ENCODE assay signal across 10 cellular contexts in the genomic region with DNA sequence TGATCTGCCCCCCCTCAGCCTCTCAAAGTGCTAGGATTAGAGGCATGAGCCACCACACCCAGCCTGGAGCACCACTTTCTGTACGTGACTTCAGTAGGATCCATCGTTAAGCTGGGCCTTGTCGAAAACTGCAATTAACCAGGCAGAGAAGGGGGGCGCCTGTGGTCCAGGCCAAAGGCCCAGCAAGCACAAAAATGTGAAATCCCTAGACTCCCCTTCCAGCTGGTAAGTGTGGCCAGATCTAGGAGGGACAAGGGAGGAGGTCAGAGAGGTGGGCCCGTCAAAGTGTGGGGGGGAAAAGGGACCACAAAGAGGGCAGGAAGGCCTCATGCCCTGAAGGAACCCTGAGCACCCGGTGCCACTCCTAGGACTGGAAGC. TPM values are rescaled to one million over a fixed set of nuclear protein-coding genes. Genes with fewer than 3 reads are reported as not detected.
DNase-seq lines count a peak whose midpoint lies in the region; TF ChIP-seq lines count a peak whose summit lies in the region.
"Had no signal": no experiment of that assay in that cellular context is flagged by ENCODE, and none has a peak within 500 bp of the region (broad histone marks: within the 10 kb centered on the region; RNA-seq: fewer than 3 reads in every experiment).

No MANE protein-coding gene starts in this region.

- WGBS in tibial nerve, 2 donors, result 64 to 65% methylated on average over 6 of the region's 6 CpGs

- H3K27ac Mint-ChIP-seq in brain, result peak overlapping the region in 3 of 5 experiments; percentile 16 to 85 (median 28)
- H3K27ac Mint-ChIP-seq in mesothelial cell of epicardium, result no peak overlapping the region
- H3K27ac Mint-ChIP-seq in activated T-helper 1 cell treated with anti-CD3 and anti-CD28 coated beads, Interleukin-12 subunit alpha, Interleukin-12 subunit beta, Interleukin-2, Interleukin-4 antibody, amounts not matched to agents 30 ng/mL and 10 ng/mL and 1 ng/mL, durations not matched to agents 14 hours and 24 hours and 36 hours, result no peak overlapping the region
- H3K27ac Mint-ChIP-seq: activated B cell treated with CpG ODN at 0.5 μM for 24 hours had no signal

- TF ChIP-seq CTCF in brain (conservative IDR thresholded peaks at IDR 0.05) (no peak), mesothelial cell of epicardium (IDR thresholded peaks at IDR 0.05; ENCODE audit: unreplicated experiment) (no peak), tibial nerve (IDR thresholded peaks at IDR 0.05) (no peak)

- no peaks in the 10 kb centered on the region for H3K9me3 ChIP-seq in tibial nerve
- H3K9me3 ChIP-seq: thyroid gland had no signal

- peaks cover 28% of the 10 kb centered on the region for H3K36me3 Mint-ChIP-seq in brain
- H3K36me3 Mint-ChIP-seq in mesothelial cell of epicardium, result peaks cover 12% of the 10 kb centered on the region
- peaks cover 66% of the 10 kb centered on the region for H3K36me3 Mint-ChIP-seq in activated T-helper 1 cell treated with anti-CD3 and anti-CD28 coated beads, Interleukin-12 subunit alpha, Interleukin-12 subunit beta, Interleukin-2, Interleukin-4 antibody, amounts not matched to agents 30 ng/mL and 10 ng/mL and 1 ng/mL, durations not matched to agents 14 hours and 24 hours and 36 hours (ENCODE audit: low read depth)

- no peak for TF ChIP-seq POLR2A in tibial nerve (IDR thresholded peaks at IDR 0.05)

- peak overlapping the region; percentile 58 to 91 (median 85) for H3K27ac ChIP-seq in tibial nerve

- peaks cover 0 to 16% (median 6%) of the 10 kb centered on the region in 4 donors for H3K4me1 ChIP-seq in tibial nerve
- H3K4me1 ChIP-seq: thyroid gland had no signal

- H3K27me3 Mint-ChIP-seq in brain (peaks cover 3% of the 10 kb centered on the region), mesothelial cell of epicardium (ENCODE audit: low read depth) (no peaks in the 10 kb centered on the region)
- no peaks in the 10 kb centered on the region for H3K27me3 Mint-ChIP-seq in activated T-helper 1 cell treated with anti-CD3 and anti-CD28 coated beads, Interleukin-12 subunit alpha, Interleukin-12 subunit beta, Interleukin-2, Interleukin-4 antibody, amounts not matched to agents 30 ng/mL and 10 ng/mL and 1 ng/mL, durations not matched to agents 14 hours and 24 hours and 36 hours (ENCODE audit: insufficient read depth)
- H3K27me3 Mint-ChIP-seq: activated B cell treated with CpG ODN at 0.5 μM for 24 hours had no signal

- no peaks in the 10 kb centered on the region for H3K27me3 ChIP-seq in tibial nerve
- H3K27me3 ChIP-seq: thyroid gland had no signal

- peaks cover 5 to 96% (median 36%) of the 10 kb centered on the region in 3 donors for H3K36me3 ChIP-seq in tibial nerve

- H3K4me1 Mint-ChIP-seq in brain (peaks cover 11% of the 10 kb centered on the region), mesothelial cell of epicardium (peaks cover 8% of the 10 kb centered on the region)
- no peaks in the 10 kb centered on the region for H3K4me1 Mint-ChIP-seq in activated T-helper 1 cell treated with anti-CD3 and anti-CD28 coated beads, Interleukin-12 subunit alpha, Interleukin-12 subunit beta, Interleukin-2, Interleukin-4 antibody, amounts not matched to agents 30 ng/mL and 10 ng/mL and 1 ng/mL, durations not matched to agents 14 hours and 24 hours and 36 hours (ENCODE audit: low read depth)

- H3K4me3 ChIP-seq in tibial nerve, result peak overlapping the region in 1 of 4 donors; percentile 33
- H3K4me3 ChIP-seq: thyroid gland had no signal

- peak; percentile 10 for DNase-seq in activated naive CD4-positive, alpha-beta T cell treated with Interleukin-2 at 50 U/mL for 16 hours
- no peak for DNase-seq in activated naive CD4-positive, alpha-beta T cell (lab: John Stamatoyannopoulos, UW)
- DNase-seq in mesothelial cell of epicardium (ENCODE audit: low spot score in 2 of 2, unreplicated experiment in 2 of 2), result no peak
- DNase-seq in tibial nerve (ENCODE audit: low spot score in 2 of 2), result no peak
- DNase-seq in activated T-helper 1 cell treated with anti-CD3 and anti-CD28 coated beads, Interleukin-12 subunit alpha, Interleukin-12 subunit beta, Interleukin-2, Interleukin-4 antibody, amounts not matched to agents 30 ng/mL and 10 ng/mL and 1 ng/mL, durations not matched to agents 14 hours and 24 hours and 36 hours (ENCODE audit: low spot score), result no peak
- DNase-seq in SHP77 (lab: John Stamatoyannopoulos, UW), result no peak
- no peak for DNase-seq in NCI-H187 (lab: John Stamatoyannopoulos, UW)

- H3K4me3 Mint-ChIP-seq in brain (peak overlapping the region; percentile 22 to 84 (median 80)), mesothelial cell of epicardium (peak overlapping the region; percentile 66)
- no peak overlapping the region for H3K4me3 Mint-ChIP-seq in activated T-helper 1 cell treated with anti-CD3 and anti-CD28 coated beads, Interleukin-12 subunit alpha, Interleukin-12 subunit beta, Interleukin-2, Interleukin-4 antibody, amounts not matched to agents 30 ng/mL and 10 ng/mL and 1 ng/mL, durations not matched to agents 14 hours and 24 hours and 36 hours
- H3K4me3 Mint-ChIP-seq: activated B cell treated with CpG ODN at 0.5 μM for 24 hours had no signal

- intact Hi-C loops in activated T-helper 1 cell treated with anti-CD3 and anti-CD28 coated beads, Interleukin-12 subunit alpha, Interleukin-12 subunit beta, Interleukin-2, Interleukin-4 antibody, amounts not matched to agents 30 ng/mL and 10 ng/mL and 1 ng/mL, durations not matched to agents 14 hours and 24 hours and 36 hours (cut with micrococcal nuclease), result loop anchor here (5.0 kb wide), 1 partner anchor 208 kb away; no protein-coding TSS in a partner anchor

- no peak for TF ChIP-seq EP300 in tibial nerve (IDR thresholded peaks at IDR 0.05)

- no peaks in the 10 kb centered on the region for H3K9me3 Mint-ChIP-seq in brain
- H3K9me3 Mint-ChIP-seq in mesothelial cell of epicardium, result no peaks in the 10 kb centered on the region
- no peaks in the 10 kb centered on the region for H3K9me3 Mint-ChIP-seq in activated T-helper 1 cell treated with anti-CD3 and anti-CD28 coated beads, Interleukin-12 subunit alpha, Interleukin-12 subunit beta, Interleukin-2, Interleukin-4 antibody, amounts not matched to agents 30 ng/mL and 10 ng/mL and 1 ng/mL, durations not matched to agents 14 hours and 24 hours and 36 hours
- H3K9me3 Mint-ChIP-seq: activated B cell treated with CpG ODN at 0.5 μM for 24 hours had no signal

RNA-seq across cellular contexts. Expression of gene DDX39A, which starts 13.8 kb away (rescaled TPM):
- 202 TPM for polyA plus RNA-seq in brain (ENCODE audit: insufficient read depth, low read depth, low replicate concordance)
- 66.9 to 68.6 TPM (median 67.6 TPM) in 3 replicates for total RNA-seq in mesothelial cell of epicardium
- total RNA-seq in tibial nerve, result 100 to 1,000 TPM in 2 of 4 donors, 10 to 100 TPM in 2; 60.7 to 136 (median 92.6) TPM
- total RNA-seq in activated T-helper 1 cell treated with anti-CD3 and anti-CD28 coated beads, Interleukin-12 subunit alpha, Interleukin-12 subunit beta, Interleukin-2, Interleukin-4 antibody, amounts not matched to agents 30 ng/mL and 10 ng/mL and 1 ng/mL, durations not matched to agents 14 hours and 24 hours and 36 hours, result 273 and 287 TPM in 2 replicates

RNA-seq across cellular contexts. Expression of gene ADGRE5, which starts 24.1 kb away (rescaled TPM):
- 8.2 TPM for polyA plus RNA-seq in brain (ENCODE audit: insufficient read depth, low read depth, low replicate concordance)
- total RNA-seq in mesothelial cell of epicardium (4.5 to 5.4 TPM (median 4.9 TPM) in 3 replicates), tibial nerve (10 to 100 TPM; 22.0 to 40.9 (median 27.7) TPM)
- 219 and 226 TPM in 2 replicates for total RNA-seq in activated T-helper 1 cell treated with anti-CD3 and anti-CD28 coated beads, Interleukin-12 subunit alpha, Interleukin-12 subunit beta, Interleukin-2, Interleukin-4 antibody, amounts not matched to agents 30 ng/mL and 10 ng/mL and 1 ng/mL, durations not matched to agents 14 hours and 24 hours and 36 hours

RNA-seq across cellular contexts. Expression of gene PKN1, which starts 27.7 kb away (rescaled TPM):
- 287 TPM for polyA plus RNA-seq in brain (ENCODE audit: insufficient read depth, low read depth, low replicate concordance)
- 84.5 to 89.1 TPM (median 85.9 TPM) in 3 replicates for total RNA-seq in mesothelial cell of epicardium
- total RNA-seq in tibial nerve, result 100 to 1,000 TPM in 2 of 4 donors, 10 to 100 TPM in 2; 73.9 to 150 (median 118) TPM
- total RNA-seq in activated T-helper 1 cell treated with anti-CD3 and anti-CD28 coated beads, Interleukin-12 subunit alpha, Interleukin-12 subunit beta, Interleukin-2, Interleukin-4 antibody, amounts not matched to agents 30 ng/mL and 10 ng/mL and 1 ng/mL, durations not matched to agents 14 hours and 24 hours and 36 hours, result 151 and 180 TPM in 2 replicates

Comparison
In these comparisons a context has a peak if more than half of its experiments do, and no peak if none do; other contexts are left out.
1. H3K27ac Mint-ChIP-seq: peak in brain (3 of 5); none in mesothelial cell of epicardium (single experiment) and activated T-helper 1 cell treated with anti-CD3 and anti-CD28 coated beads, Interleukin-12 subunit alpha, Interleukin-12 subunit beta, Interleukin-2, Interleukin-4 antibody, amounts not matched to agents 30 ng/mL and 10 ng/mL and 1 ng/mL, durations not matched to agents 14 hours and 24 hours and 36 hours (single experiment).